Comparison of ENCODE assay signal across 15 cellular contexts in genomic region chr6:43997342-43997677, GRCh38.
DNase-seq lines count a peak whose midpoint lies in the region; ATAC-seq and TF ChIP-seq lines count a peak whose summit lies in the region.
"Had no signal": no experiment of that assay in that cellular context is flagged by ENCODE, and none has a peak within 500 bp of the region (broad histone marks: within the 10 kb centered on the region; RNA-seq: fewer than 3 reads in every experiment).

No MANE protein-coding gene starts in this region.

- no peak overlapping the region for H3K27ac ChIP-seq in RWPE2 (ENCODE audit: poor library complexity, severe bottlenecking)

- ATAC-seq in RWPE2 (ENCODE audit: low read depth) = no peak
- ATAC-seq in mucosa of descending colon = peak; percentile 57
- ATAC-seq in stimulated activated memory B cell treated with anti-CD40 and anti-IgM and Interleukin-4, amounts not matched to agents 10 μg/mL and 1 μg/mL and 100 μg/mL, for 72 hours = peak; percentile 9

- intact Hi-C loops in Calu3 (cut with micrococcal nuclease; ENCODE audit: unreplicated experiment) (no loop called here), mucosa of descending colon (cut with DNase I, micrococcal nuclease) (no loop called here)

- H3K9me3 ChIP-seq in RWPE2 (ENCODE audit: severe bottlenecking) = no peaks in the 10 kb centered on the region
- no peaks in the 10 kb centered on the region for H3K9me3 ChIP-seq in mucosa of descending colon
- H3K9me3 ChIP-seq: BE2C, SK-N-SH had no signal

- H3K9me3 Mint-ChIP-seq in Calu3 (ENCODE audit: low read depth, unreplicated experiment) = no peaks in the 10 kb centered on the region
- no peaks in the 10 kb centered on the region for H3K9me3 Mint-ChIP-seq in stimulated activated memory B cell treated with anti-CD40 and anti-IgM and Interleukin-4, amounts not matched to agents 10 μg/mL and 1 μg/mL and 100 μg/mL, for 72 hours
- H3K9me3 Mint-ChIP-seq: IgD-negative memory B cell had no signal

- H3K4me1 ChIP-seq in RWPE2 (ENCODE audit: insufficient read depth, poor library complexity, severe bottlenecking) = peaks cover 11% of the 10 kb centered on the region
- H3K4me1 ChIP-seq in mucosa of descending colon (ENCODE audit: low read depth) = peaks cover 4% of the 10 kb centered on the region

- CTCF ChIA-PET in Calu3 (lab: Charles Lee) = interaction anchor here (1.0 kb wide), 1 partner anchor 12 kb away, joined by 3 read pairs; no protein-coding TSS in a partner anchor

- H3K4me3 Mint-ChIP-seq in Calu3 (ENCODE audit: low read depth, unreplicated experiment) = no peak overlapping the region
- H3K4me3 Mint-ChIP-seq in stimulated activated memory B cell treated with anti-CD40 and anti-IgM and Interleukin-4, amounts not matched to agents 10 μg/mL and 1 μg/mL and 100 μg/mL, for 72 hours = no peak overlapping the region
- H3K4me3 Mint-ChIP-seq: CD4-positive, alpha-beta memory T cell; IgD-negative memory B cell had no signal

- TF ChIP-seq CTCF in Calu3 (IDR thresholded peaks at IDR 0.05; ENCODE audit: unreplicated experiment) = no peak
- TF ChIP-seq CTCF in RWPE2 (IDR thresholded peaks at IDR 0.05; ENCODE audit: poor library complexity, severe bottlenecking) = no peak
- no peak for TF ChIP-seq CTCF in mucosa of descending colon (IDR thresholded peaks at IDR 0.05)

- BruUV-seq in Calu3 (replicated peaks; lab: Mats Ljungman, UMichigan) = no TSS peak

- no peaks in the 10 kb centered on the region for H3K27me3 Mint-ChIP-seq in Calu3 (ENCODE audit: unreplicated experiment)
- H3K27me3 Mint-ChIP-seq in stimulated activated memory B cell treated with anti-CD40 and anti-IgM and Interleukin-4, amounts not matched to agents 10 μg/mL and 1 μg/mL and 100 μg/mL, for 72 hours = no peaks in the 10 kb centered on the region

- H3K36me3 ChIP-seq in RWPE2 (ENCODE audit: low read depth) (no peaks in the 10 kb centered on the region), mucosa of descending colon (ENCODE audit: low read depth) (no peaks in the 10 kb centered on the region)
- H3K36me3 ChIP-seq: BE2C had no signal

- DNase-seq in Calu3 (no peak), RWPE2 (ENCODE audit: low spot score) (peak; percentile 36), mucosa of descending colon (peak in 2 of 3 donors; percentile 69), NCI-H1694 treated with DMSO at 0.1 percent for 48 hours (lab: John Stamatoyannopoulos, UW) (no peak), NCI-H146 (lab: John Stamatoyannopoulos, UW) (no peak)
- no peak for DNase-seq in stimulated activated CD4-positive, alpha-beta T cell treated with anti-CD3 and anti-CD28 coated beads, Interleukin-4, amount 100 ng/mL, for 24 hours
- DNase-seq: BE2C; CD4-positive, alpha-beta memory T cell; NCI-H1417; NCI-H2081; NCI-H2227 treated with DMSO at 0.1 percent for 48 hours; NCI-H69; SK-N-SH had no signal

- no peaks in the 10 kb centered on the region for H3K27me3 ChIP-seq in RWPE2 (ENCODE audit: insufficient read depth, poor library complexity, severe bottlenecking)
- H3K27me3 ChIP-seq: BE2C had no signal

- H3K4me3 ChIP-seq in RWPE2 (ENCODE audit: severe bottlenecking) (no peak overlapping the region), mucosa of descending colon (no peak overlapping the region)

- H3K4me1 Mint-ChIP-seq in Calu3 (ENCODE audit: low read depth, unreplicated experiment) = peaks cover 73% of the 10 kb centered on the region
- peaks cover 23% of the 10 kb centered on the region for H3K4me1 Mint-ChIP-seq in stimulated activated memory B cell treated with anti-CD40 and anti-IgM and Interleukin-4, amounts not matched to agents 10 μg/mL and 1 μg/mL and 100 μg/mL, for 72 hours

- peaks cover 42% of the 10 kb centered on the region for H3K36me3 Mint-ChIP-seq in Calu3 (ENCODE audit: insufficient read depth, unreplicated experiment)
- H3K36me3 Mint-ChIP-seq in stimulated activated memory B cell treated with anti-CD40 and anti-IgM and Interleukin-4, amounts not matched to agents 10 μg/mL and 1 μg/mL and 100 μg/mL, for 72 hours = no peaks in the 10 kb centered on the region
- H3K36me3 Mint-ChIP-seq: CD4-positive, alpha-beta memory T cell; IgD-negative memory B cell had no signal

- H3K27ac Mint-ChIP-seq in Calu3 (ENCODE audit: unreplicated experiment) = peak overlapping the region; percentile 32
- H3K27ac Mint-ChIP-seq in stimulated activated memory B cell treated with anti-CD40 and anti-IgM and Interleukin-4, amounts not matched to agents 10 μg/mL and 1 μg/mL and 100 μg/mL, for 72 hours = no peak overlapping the region
- H3K27ac Mint-ChIP-seq: CD4-positive, alpha-beta memory T cell; IgD-negative memory B cell had no signal

Comparison
In these comparisons a context has a peak if more than half of its experiments do, and no peak if none do; other contexts are left out.
1. DNase-seq: peak in RWPE2 (single experiment) and mucosa of descending colon (2 of 3); none in Calu3 (single experiment), stimulated activated CD4-positive, alpha-beta T cell treated with anti-CD3 and anti-CD28 coated beads, Interleukin-4, amount 100 ng/mL, for 24 hours (single experiment), NCI-H1694 treated with DMSO at 0.1 percent for 48 hours (single experiment) and NCI-H146 (single experiment).